9 cellular contexts compared by ENCODE assay signal in genomic region chr5:143054480-143054941, GRCh38.
DNase-seq lines count a peak whose midpoint lies in the region; ATAC-seq lines count a peak whose summit lies in the region.
"Had no signal": no experiment of that assay in that cellular context is flagged by ENCODE, and none has a peak within 500 bp of the region (broad histone marks: within the 10 kb centered on the region; RNA-seq: fewer than 3 reads in every experiment).

No MANE protein-coding gene starts in this region.

- peak overlapping the region; percentile 67 for H3K27ac Mint-ChIP-seq in T-helper 1 cell treated with Interleukin-12 subunit alpha and Interleukin-12 subunit beta and Interleukin-4 antibody, amounts not matched to agents 30 μg/mL and 1 μg/mL, for 36 hours

- peaks cover 68% of the 10 kb centered on the region for H3K4me1 Mint-ChIP-seq in T-helper 1 cell treated with Interleukin-12 subunit alpha and Interleukin-12 subunit beta and Interleukin-4 antibody, amounts not matched to agents 30 μg/mL and 1 μg/mL, for 36 hours (ENCODE audit: low read depth)

- peak; percentile 55 for DNase-seq in stimulated activated CD4-positive, alpha-beta T cell treated with anti-CD3 and anti-CD28 coated beads, Interleukin-15, amount 100 ng/mL, for 24 hours
- no peak for DNase-seq in stimulated activated CD4-positive, alpha-beta T cell treated with anti-CD3 and anti-CD28 coated beads, Interleukin-2, amount 100 ng/mL, for 48 hours
- DNase-seq in myocyte (ENCODE audit: low read depth) (peak; percentile 67), NCI-H2107 (lab: John Stamatoyannopoulos, UW) (no peak), RKO (ENCODE audit: low spot score) (no peak), NCI-H524 treated with DMSO at 0.1 percent for 48 hours (lab: John Stamatoyannopoulos, UW) (no peak)

- H3K36me3 Mint-ChIP-seq in T-helper 1 cell treated with Interleukin-12 subunit alpha and Interleukin-12 subunit beta and Interleukin-4 antibody, amounts not matched to agents 30 μg/mL and 1 μg/mL, for 36 hours (ENCODE audit: low read depth): peaks cover 24% of the 10 kb centered on the region
- H3K36me3 Mint-ChIP-seq: brain had no signal

- H3K9me3 Mint-ChIP-seq in T-helper 1 cell treated with Interleukin-12 subunit alpha and Interleukin-12 subunit beta and Interleukin-4 antibody, amounts not matched to agents 30 μg/mL and 1 μg/mL, for 36 hours: no peaks in the 10 kb centered on the region
- H3K9me3 Mint-ChIP-seq: brain had no signal

- ATAC-seq in HG02885 (IDR thresholded peaks at IDR 0.05; ENCODE audit: poor library complexity, unreplicated experiment): peak; percentile 47

- no peaks in the 10 kb centered on the region for H3K27me3 Mint-ChIP-seq in T-helper 1 cell treated with Interleukin-12 subunit alpha and Interleukin-12 subunit beta and Interleukin-4 antibody, amounts not matched to agents 30 μg/mL and 1 μg/mL, for 36 hours (ENCODE audit: low read depth)
- H3K27me3 Mint-ChIP-seq: brain had no signal

- H3K4me3 Mint-ChIP-seq in T-helper 1 cell treated with Interleukin-12 subunit alpha and Interleukin-12 subunit beta and Interleukin-4 antibody, amounts not matched to agents 30 μg/mL and 1 μg/mL, for 36 hours: peak overlapping the region; percentile 34
- H3K4me3 Mint-ChIP-seq: brain had no signal

Comparison
In these comparisons a context has a peak if more than half of its experiments do, and no peak if none do; other contexts are left out.
1. DNase-seq: peak in stimulated activated CD4-positive, alpha-beta T cell treated with anti-CD3 and anti-CD28 coated beads, Interleukin-15, amount 100 ng/mL, for 24 hours (single experiment) and myocyte (single experiment); none in stimulated activated CD4-positive, alpha-beta T cell treated with anti-CD3 and anti-CD28 coated beads, Interleukin-2, amount 100 ng/mL, for 48 hours (0 of 2), NCI-H2107 (single experiment), RKO (single experiment) and NCI-H524 treated with DMSO at 0.1 percent for 48 hours (single experiment).